ENCODE assay signal across 1 cellular context in genomic region chr20:59448828-59449444, GRCh38.
TF ChIP-seq lines count a peak whose summit lies in the region.

No MANE protein-coding gene starts in this region.

TF ChIP-seq in GM23338, 12 proteins besides CTCF, POLR2A, EP300 and RAD21 (continued from another document):
- TF ChIP-seq CREB1 (CRISPR knock-in tag; IDR thresholded peaks at IDR 0.05; ENCODE audit: low read depth) = no peak
- no peak for TF ChIP-seq EZH2phosphoT487 (IDR thresholded peaks at IDR 0.05; ENCODE audit: unreplicated experiment)
- TF ChIP-seq ZNF114 (CRISPR knock-in tag; IDR thresholded peaks at IDR 0.05) = no peak
- no peak for TF ChIP-seq NANOG (IDR thresholded peaks at IDR 0.05; ENCODE audit: borderline replicate concordance)
- no peak for TF ChIP-seq JUNB (IDR thresholded peaks at IDR 0.05; ENCODE audit: unreplicated experiment)
- TF ChIP-seq EZH2 (IDR thresholded peaks at IDR 0.05; ENCODE audit: low read depth, unreplicated experiment) = no peak
- no peak for TF ChIP-seq ZNF331 (CRISPR knock-in tag; IDR thresholded peaks at IDR 0.05; ENCODE audit: low read depth)
- TF ChIP-seq, protein P1, sequence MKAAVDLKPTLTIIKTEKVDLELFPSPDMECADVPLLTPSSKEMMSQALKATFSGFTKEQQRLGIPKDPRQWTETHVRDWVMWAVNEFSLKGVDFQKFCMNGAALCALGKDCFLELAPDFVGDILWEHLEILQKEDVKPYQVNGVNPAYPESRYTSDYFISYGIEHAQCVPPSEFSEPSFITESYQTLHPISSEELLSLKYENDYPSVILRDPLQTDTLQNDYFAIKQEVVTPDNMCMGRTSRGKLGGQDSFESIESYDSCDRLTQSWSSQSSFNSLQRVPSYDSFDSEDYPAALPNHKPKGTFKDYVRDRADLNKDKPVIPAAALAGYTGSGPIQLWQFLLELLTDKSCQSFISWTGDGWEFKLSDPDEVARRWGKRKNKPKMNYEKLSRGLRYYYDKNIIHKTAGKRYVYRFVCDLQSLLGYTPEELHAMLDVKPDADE (IDR thresholded peaks at IDR 0.05) = no peak
- TF ChIP-seq, protein P2, sequence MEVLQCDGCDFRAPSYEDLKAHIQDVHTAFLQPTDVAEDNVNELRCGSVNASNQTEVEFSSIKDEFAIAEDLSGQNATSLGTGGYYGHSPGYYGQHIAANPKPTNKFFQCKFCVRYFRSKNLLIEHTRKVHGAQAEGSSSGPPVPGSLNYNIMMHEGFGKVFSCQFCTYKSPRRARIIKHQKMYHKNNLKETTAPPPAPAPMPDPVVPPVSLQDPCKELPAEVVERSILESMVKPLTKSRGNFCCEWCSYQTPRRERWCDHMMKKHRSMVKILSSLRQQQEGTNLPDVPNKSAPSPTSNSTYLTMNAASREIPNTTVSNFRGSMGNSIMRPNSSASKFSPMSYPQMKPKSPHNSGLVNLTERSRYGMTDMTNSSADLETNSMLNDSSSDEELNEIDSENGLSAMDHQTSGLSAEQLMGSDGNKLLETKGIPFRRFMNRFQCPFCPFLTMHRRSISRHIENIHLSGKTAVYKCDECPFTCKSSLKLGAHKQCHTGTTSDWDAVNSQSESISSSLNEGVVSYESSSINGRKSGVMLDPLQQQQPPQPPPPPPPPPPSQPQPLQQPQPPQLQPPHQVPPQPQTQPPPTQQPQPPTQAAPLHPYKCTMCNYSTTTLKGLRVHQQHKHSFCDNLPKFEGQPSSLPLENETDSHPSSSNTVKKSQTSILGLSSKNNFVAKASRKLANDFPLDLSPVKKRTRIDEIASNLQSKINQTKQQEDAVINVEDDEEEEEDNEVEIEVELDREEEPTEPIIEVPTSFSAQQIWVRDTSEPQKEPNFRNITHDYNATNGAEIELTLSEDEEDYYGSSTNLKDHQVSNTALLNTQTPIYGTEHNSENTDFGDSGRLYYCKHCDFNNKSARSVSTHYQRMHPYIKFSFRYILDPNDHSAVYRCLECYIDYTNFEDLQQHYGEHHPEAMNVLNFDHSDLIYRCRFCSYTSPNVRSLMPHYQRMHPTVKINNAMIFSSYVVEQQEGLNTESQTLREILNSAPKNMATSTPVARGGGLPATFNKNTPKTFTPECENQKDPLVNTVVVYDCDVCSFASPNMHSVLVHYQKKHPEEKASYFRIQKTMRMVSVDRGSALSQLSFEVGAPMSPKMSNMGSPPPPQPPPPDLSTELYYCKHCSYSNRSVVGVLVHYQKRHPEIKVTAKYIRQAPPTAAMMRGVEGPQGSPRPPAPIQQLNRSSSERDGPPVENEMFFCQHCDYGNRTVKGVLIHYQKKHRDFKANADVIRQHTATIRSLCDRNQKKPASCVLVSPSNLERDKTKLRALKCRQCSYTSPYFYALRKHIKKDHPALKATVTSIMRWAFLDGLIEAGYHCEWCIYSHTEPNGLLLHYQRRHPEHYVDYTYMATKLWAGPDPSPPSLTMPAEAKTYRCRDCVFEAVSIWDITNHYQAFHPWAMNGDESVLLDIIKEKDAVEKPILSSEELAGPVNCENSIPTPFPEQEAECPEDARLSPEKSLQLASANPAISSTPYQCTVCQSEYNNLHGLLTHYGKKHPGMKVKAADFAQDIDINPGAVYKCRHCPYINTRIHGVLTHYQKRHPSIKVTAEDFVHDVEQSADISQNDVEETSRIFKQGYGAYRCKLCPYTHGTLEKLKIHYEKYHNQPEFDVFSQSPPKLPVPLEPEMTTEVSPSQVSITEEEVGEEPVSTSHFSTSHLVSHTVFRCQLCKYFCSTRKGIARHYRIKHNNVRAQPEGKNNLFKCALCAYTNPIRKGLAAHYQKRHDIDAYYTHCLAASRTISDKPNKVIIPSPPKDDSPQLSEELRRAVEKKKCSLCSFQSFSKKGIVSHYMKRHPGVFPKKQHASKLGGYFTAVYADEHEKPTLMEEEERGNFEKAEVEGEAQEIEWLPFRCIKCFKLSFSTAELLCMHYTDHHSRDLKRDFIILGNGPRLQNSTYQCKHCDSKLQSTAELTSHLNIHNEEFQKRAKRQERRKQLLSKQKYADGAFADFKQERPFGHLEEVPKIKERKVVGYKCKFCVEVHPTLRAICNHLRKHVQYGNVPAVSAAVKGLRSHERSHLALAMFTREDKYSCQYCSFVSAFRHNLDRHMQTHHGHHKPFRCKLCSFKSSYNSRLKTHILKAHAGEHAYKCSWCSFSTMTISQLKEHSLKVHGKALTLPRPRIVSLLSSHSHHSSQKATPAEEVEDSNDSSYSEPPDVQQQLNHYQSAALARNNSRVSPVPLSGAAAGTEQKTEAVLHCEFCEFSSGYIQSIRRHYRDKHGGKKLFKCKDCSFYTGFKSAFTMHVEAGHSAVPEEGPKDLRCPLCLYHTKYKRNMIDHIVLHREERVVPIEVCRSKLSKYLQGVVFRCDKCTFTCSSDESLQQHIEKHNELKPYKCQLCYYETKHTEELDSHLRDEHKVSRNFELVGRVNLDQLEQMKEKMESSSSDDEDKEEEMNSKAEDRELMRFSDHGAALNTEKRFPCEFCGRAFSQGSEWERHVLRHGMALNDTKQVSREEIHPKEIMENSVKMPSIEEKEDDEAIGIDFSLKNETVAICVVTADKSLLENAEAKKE (CRISPR knock-in tag; IDR thresholded peaks at IDR 0.05) = no peak
- TF ChIP-seq STAT1 (IDR thresholded peaks at IDR 0.05; ENCODE audit: unreplicated experiment) = no peak
